ENCODE assay signal across 8 cellular contexts in genomic region chr10:15097011-15097812, GRCh38. TPM values are rescaled to one million over a fixed set of nuclear protein-coding genes. Genes with fewer than 3 reads are reported as not detected.
DNase-seq lines count a peak whose midpoint lies in the region; ATAC-seq, FAIRE-seq and TF ChIP-seq lines count a peak whose summit lies in the region.

RPP38 (plus strand) TSS chr10:15097355; CDS start chr10:15103315, 5,960 bp downstream.

- DNase-seq in HAP-1 (ENCODE audit: low spot score in 2 of 2) (peak; percentile 87 to 97), MG63 (peak; percentile 95), SIG-M5 (lab: John Stamatoyannopoulos, UW) (peak; percentile 55), activated gamma-delta T cell (lab: John Stamatoyannopoulos, UW) (peak; percentile 98), fibroblast of villous mesenchyme (ENCODE audit: low read depth) (peak; percentile 95)
- DNase-seq in stimulated activated naive CD8-positive, alpha-beta T cell treated with anti-CD3 and anti-CD28 coated beads, Interleukin-15, amount 100 ng/mL, for 72 hours: peak; percentile 95 to 97

- H3K4me2 ChIP-seq in neural cell (ENCODE audit: low read length): peak within 1 kb of the TSS; percentile 87

- H3K9ac ChIP-seq in neural cell (ENCODE audit: low read length): peak within 1 kb of the TSS; percentile 93

- peaks cover 11% of the 10 kb centered on the region for H3K4me1 ChIP-seq in HAP-1

- peaks cover 10% of the 10 kb centered on the region for H3K79me2 ChIP-seq in neural cell (replicated peaks; ENCODE audit: insufficient read depth, low read length)

- no peak for TF ChIP-seq CTCF in fibroblast of villous mesenchyme (IDR thresholded peaks at IDR 0.05; ENCODE audit: insufficient read depth, low read depth, low read length)
- TF ChIP-seq CTCF in neural cell (IDR thresholded peaks at IDR 0.05; ENCODE audit: poor library complexity, severe bottlenecking): no peak

- peak within 1 kb of the TSS; percentile 98 for H3K27ac Mint-ChIP-seq in stimulated activated naive CD8-positive, alpha-beta T cell treated with anti-CD3 and anti-CD28 coated beads, Interleukin-15, amount 100 ng/mL, for 72 hours

- H3K36me3 ChIP-seq in HAP-1 (replicated peaks) (peaks cover 15% of the 10 kb centered on the region), MG63 (peaks cover 33% of the 10 kb centered on the region), neural cell (ENCODE audit: insufficient read depth, low read length) (no peaks in the 10 kb centered on the region)

- in situ Hi-C loops in HAP-1 (cut with MboI; ENCODE audit: low sequenced_read_pairs): loop anchor here (25.0 kb wide), 1 partner anchor 585 kb away; no protein-coding TSS in a partner anchor

- H3F3A ChIP-seq in neural cell (ENCODE audit: insufficient read depth, low read length, poor library complexity, severe bottlenecking): no peaks in the 10 kb centered on the region

- peak within 1 kb of the TSS; percentile 95 for H3K27ac ChIP-seq in neural cell (ENCODE audit: low read length)

- peak; percentile 92 for FAIRE-seq in G401.6 (lab: Jason Lieb, UNC)

- H3K9me3 ChIP-seq in HAP-1 (no peaks in the 10 kb centered on the region), MG63 (no peaks in the 10 kb centered on the region), neural cell (ENCODE audit: low read length) (no peaks in the 10 kb centered on the region)

- H3K27me3 Mint-ChIP-seq in stimulated activated naive CD8-positive, alpha-beta T cell treated with anti-CD3 and anti-CD28 coated beads, Interleukin-15, amount 100 ng/mL, for 72 hours: no peaks in the 10 kb centered on the region

- TF ChIP-seq RAD21 in neural cell (conservative IDR thresholded peaks at IDR 0.05): no peak

- no peaks in the 10 kb centered on the region for H4K20me1 ChIP-seq in neural cell (ENCODE audit: insufficient read depth)

- TF ChIP-seq EP300 in neural cell (conservative IDR thresholded peaks at IDR 0.05; ENCODE audit: poor library complexity, severe bottlenecking): no peak

- ATAC-seq in stimulated activated naive CD8-positive, alpha-beta T cell treated with anti-CD3 and anti-CD28 coated beads, Interleukin-15, amount 100 ng/mL, for 72 hours: peak; percentile 96

- H3K4me3 ChIP-seq in HAP-1: peak within 1 kb of the TSS; percentile 93
- peak within 1 kb of the TSS; percentile 91 for H3K4me3 ChIP-seq in MG63
- H3K4me3 ChIP-seq in fibroblast of villous mesenchyme (ENCODE audit: low read depth, low read length): peak within 1 kb of the TSS; percentile 91
- peak within 1 kb of the TSS; percentile 86 for H3K4me3 ChIP-seq in neural cell (ENCODE audit: low read length)

- H3K27me3 ChIP-seq in HAP-1 (ENCODE audit: low read depth) (no peaks in the 10 kb centered on the region), MG63 (no peaks in the 10 kb centered on the region; the same call in 1 of the 2 replicates), neural cell (ENCODE audit: insufficient read depth, low read depth, low read length) (no peaks in the 10 kb centered on the region)

- H3K9me3 Mint-ChIP-seq in stimulated activated naive CD8-positive, alpha-beta T cell treated with anti-CD3 and anti-CD28 coated beads, Interleukin-15, amount 100 ng/mL, for 72 hours: no peaks in the 10 kb centered on the region

- peaks cover 39% of the 10 kb centered on the region for H3K4me1 Mint-ChIP-seq in stimulated activated naive CD8-positive, alpha-beta T cell treated with anti-CD3 and anti-CD28 coated beads, Interleukin-15, amount 100 ng/mL, for 72 hours

- peak within 1 kb of the TSS; percentile 94 to 96 for H3K4me3 Mint-ChIP-seq in stimulated activated naive CD8-positive, alpha-beta T cell treated with anti-CD3 and anti-CD28 coated beads, Interleukin-15, amount 100 ng/mL, for 72 hours

- peak within 1 kb of the TSS; percentile 86 for H2AFZ ChIP-seq in neural cell (ENCODE audit: low read depth, low read length)

- H3K9me2 ChIP-seq in neural cell (ENCODE audit: insufficient read depth, low read length): no peaks in the 10 kb centered on the region

TF ChIP-seq in neural cell, 6 proteins besides CTCF, POLR2A, EP300 and RAD21:
- TF ChIP-seq EZH2 (IDR thresholded peaks at IDR 0.05; ENCODE audit: borderline replicate concordance, insufficient read depth, low read length, poor library complexity, severe bottlenecking) (no peak), TAF1 (IDR thresholded peaks at IDR 0.05; ENCODE audit: low read depth) (peak; percentile 58), POLR2AphosphoS5 (IDR thresholded peaks at IDR 0.05) (peak; percentile 90), MXI1 (conservative IDR thresholded peaks at IDR 0.05; ENCODE audit: poor library complexity, severe bottlenecking) (peak; percentile 91), REST (IDR thresholded peaks at IDR 0.05; ENCODE audit: borderline replicate concordance) (peak; percentile 46), SMC3 (conservative IDR thresholded peaks at IDR 0.05; ENCODE audit: poor library complexity) (peak; percentile 28)

RNA-seq across cellular contexts. Expression of gene RPP38, which starts in this region (rescaled TPM):
- total RNA-seq in MG63 (2014; rRNA removed; shearing (Covaris generic); ENCODE audit: low replicate concordance): 0.27 and 7.6 TPM in 2 replicates
- total RNA-seq in fibroblast of villous mesenchyme: 13.8 and 14.2 TPM in 2 replicates
- polyA plus RNA-seq in neural cell: 8.2 and 9.8 TPM in 2 replicates
- polyA minus RNA-seq in neural cell: 11.1 and 13.1 TPM in 2 replicates

Comparison
In these comparisons a context has a peak if more than half of its experiments do, and no peak if none do; other contexts are left out.
1. Peak in every context shown above with its lines: DNase-seq, ATAC-seq, H3K4me3 ChIP-seq and H3K27ac ChIP-seq.